Comparison of ENCODE assay signal across 1 cellular context in genomic region chr11:61961570-61962212, GRCh38.
TF ChIP-seq lines count a peak whose summit lies in the region.

No MANE protein-coding gene starts in this region.

TF ChIP-seq in GM23338, 12 proteins besides CTCF, POLR2A, EP300 and RAD21 (continued from another document):
- TF ChIP-seq ZNF462 (CRISPR knock-in tag; IDR thresholded peaks at IDR 0.05), result no peak
